In genomic region chr20:59958123-59958522, GRCh38 we compare ENCODE assay signal across 17 cellular contexts. TPM values are rescaled to one million over a fixed set of nuclear protein-coding genes. Genes with fewer than 3 reads are reported as not detected.
DNase-seq lines count a peak whose midpoint lies in the region; ATAC-seq and TF ChIP-seq lines count a peak whose summit lies in the region.
"Had no signal": no experiment of that assay in that cellular context is flagged by ENCODE, and none has a peak within 500 bp of the region (broad histone marks: within the 10 kb centered on the region; RNA-seq: fewer than 3 reads in every experiment).

CDH26 (plus strand) TSS chr20:59958423; CDS start chr20:59958727, 304 bp downstream.

- H3K36me3 ChIP-seq in Caco-2 (ENCODE audit: control insufficient read depth, insufficient read depth, low read length) (no peaks in the 10 kb centered on the region), PC-3 (ENCODE audit: low read depth, low read length) (no peaks in the 10 kb centered on the region), neuronal stem cell (replicated peaks in 1 of 2; ENCODE audit: control insufficient read depth in 2 of 2, insufficient read depth in 2 of 2, low read length in 2 of 2) (no peaks in the 10 kb centered on the region)
- H3K36me3 ChIP-seq: SJCRH30 had no signal

- H4K20me1 ChIP-seq in H9 (ENCODE audit: control insufficient read depth, insufficient read depth, insufficient read length) (no peaks in the 10 kb centered on the region), PC-3 (ENCODE audit: low read length) (no peaks in the 10 kb centered on the region)

- H3K23me2 ChIP-seq in H9 (ENCODE audit: insufficient read length, low read depth, low read length, poor library complexity, severe bottlenecking) = peaks cover 3% of the 10 kb centered on the region

- no peaks in the 10 kb centered on the region for H3F3A ChIP-seq in PC-3 (ENCODE audit: low read length, unreplicated experiment)

- no peaks in the 10 kb centered on the region for H3K27me3 ChIP-seq in Caco-2 (replicated peaks; ENCODE audit: control insufficient read depth, insufficient read depth, low read length)
- no peaks in the 10 kb centered on the region for H3K27me3 ChIP-seq in H9 (ENCODE audit: insufficient read depth, low read length)
- no peaks in the 10 kb centered on the region for H3K27me3 ChIP-seq in PC-3 (ENCODE audit: low read length)
- no peaks in the 10 kb centered on the region for H3K27me3 ChIP-seq in neuronal stem cell (ENCODE audit: control insufficient read depth in 3 of 3, insufficient read depth in 3 of 3, low read depth in 1 of 3, low read length in 3 of 3)

- H2BK20ac ChIP-seq in H9 (ENCODE audit: low read depth, low read length, poor library complexity, severe bottlenecking) = no peak within 1 kb of the TSS

- H3K23ac ChIP-seq in H9 (ENCODE audit: insufficient read length, low read depth, low read length) (no peak within 1 kb of the TSS), neuronal stem cell (ENCODE audit: low read depth, low read length, poor library complexity) (peak within 1 kb of the TSS; percentile 5)

- no peak within 1 kb of the TSS for H3K56ac ChIP-seq in H9 (ENCODE audit: insufficient read length, low read depth, low read length)

- H3K27ac Mint-ChIP-seq in Caco-2 (ENCODE audit: unreplicated experiment) = no peak within 1 kb of the TSS
- peak within 1 kb of the TSS in 1 of 3 experiments; percentile 7; a peak in 1 of 7 replicates for H3K27ac Mint-ChIP-seq in H9
- H3K27ac Mint-ChIP-seq: GM23338; T-helper 1 cell treated with Interleukin-12 subunit alpha and Interleukin-12 subunit beta and Interleukin-4 antibody, amounts not matched to agents 30 μg/mL and 1 μg/mL, for 36 hours had no signal

- H3K18ac ChIP-seq in H9 (ENCODE audit: insufficient read length, low read depth, low read length) (no peak within 1 kb of the TSS), neuronal stem cell (ENCODE audit: low read length) (peak within 1 kb of the TSS; percentile 20)

- WGBS in H9 (ENCODE audit: extremely low coverage, insufficient read length, low lambda C conversion rate) = no CpG with 5 or more reads among the region's 5 CpGs
- WGBS in neuronal stem cell (ENCODE audit: extremely low coverage in 2 of 2, insufficient read length in 2 of 2, insufficient replicate concordance in 1 of 2), 2 donors = no CpG with 5 or more reads among the region's 5 CpGs

- H3K27me3 Mint-ChIP-seq in Caco-2 (ENCODE audit: insufficient read depth, unreplicated experiment) = no peaks in the 10 kb centered on the region
- H3K27me3 Mint-ChIP-seq in H9 (ENCODE audit: low read depth) = peaks cover 2% of the 10 kb centered on the region; the same call in 1 of the 2 replicates

- H3T11ph ChIP-seq in H9 (ENCODE audit: low read length) = no peak within 1 kb of the TSS

- no peak within 1 kb of the TSS for H4K5ac ChIP-seq in H9 (ENCODE audit: insufficient read length, low read depth, low read length)

- 0 out of 2 replicates have a peak within 1 kb of the TSS, but pooled peaks have one; percentile 3 for H3K4me3 ChIP-seq in Caco-2 (ENCODE audit: low read depth, low read length)
- no peak within 1 kb of the TSS for H3K4me3 ChIP-seq in PC-3 (ENCODE audit: low read length)
- H3K4me3 ChIP-seq in neuronal stem cell (ENCODE audit: low read length in 2 of 2) = peak within 1 kb of the TSS in 1 of 2 donors; percentile 38
- H3K4me3 ChIP-seq: GM12878, GM23338, SJCRH30 had no signal

- H3K79me1 ChIP-seq in H9 (ENCODE audit: insufficient read depth, low read depth, low read length, poor library complexity, severe bottlenecking) (no peaks in the 10 kb centered on the region), neuronal stem cell (ENCODE audit: low read depth, low read length) (no peaks in the 10 kb centered on the region)

- H2BK12ac ChIP-seq in H9 (ENCODE audit: insufficient read length, low read depth, low read length) (no peak within 1 kb of the TSS), neuronal stem cell (ENCODE audit: low read length) (no peak within 1 kb of the TSS)

- CTCF ChIA-PET in Caco-2 (lab: Charles Lee) = interaction anchor here (0.6 to 2.2 kb wide), 4 partner anchors 14 to 150 kb away, joined by 3 to 16 read pairs (median 4); partner anchors contain the start of gene SYCP2
- CTCF ChIA-PET in PC-3 (lab: Charles Lee) = no interaction called here

- BruUV-seq in Caco-2 (replicated peaks; lab: Mats Ljungman, UMichigan) (no TSS peak), PC-3 (replicated peaks; lab: Mats Ljungman, UMichigan) (no TSS peak)

- H3K79me2 ChIP-seq in H9 (ENCODE audit: insufficient read depth, low read length) (no peaks in the 10 kb centered on the region), PC-3 (ENCODE audit: low read length) (no peaks in the 10 kb centered on the region)

- no peak for ATAC-seq in PC-3
- no peak for ATAC-seq in left lobe of liver
- ATAC-seq in GM18858 (IDR thresholded peaks at IDR 0.05; ENCODE audit: unreplicated experiment) = no peak
- ATAC-seq: GM12878 had no signal

- intact Hi-C loops in Caco-2 (cut with micrococcal nuclease; ENCODE audit: unreplicated experiment) = no loop called here
- intact Hi-C loops in PC-3 (cut with micrococcal nuclease) = no loop called here

- POLR2A ChIA-PET in Caco-2 (lab: Charles Lee) (interaction anchor here (0.7 to 1.0 kb wide), 2 partner anchors 18 to 55 kb away, joined by 3 to 4 read pairs; partner anchors contain the start of genes FAM217B and PPP1R3D), PC-3 (lab: Charles Lee; ENCODE audit: unreplicated experiment) (interaction anchor here (0.7 kb wide), 1 partner anchor 13 kb away, joined by 3 read pairs; no protein-coding TSS in a partner anchor)

- H3K9ac ChIP-seq in H9 (ENCODE audit: extremely low read depth, insufficient read length, low read length) (no peak within 1 kb of the TSS), PC-3 (ENCODE audit: low read length) (no peak within 1 kb of the TSS), neuronal stem cell (ENCODE audit: low read depth, low read length, poor library complexity) (no peak within 1 kb of the TSS)

- H3K36me3 Mint-ChIP-seq in Caco-2 (ENCODE audit: insufficient read depth, unreplicated experiment) (no peaks in the 10 kb centered on the region), H9 (ENCODE audit: insufficient read depth in 1 of 3, low read depth in 3 of 3) (no peaks in the 10 kb centered on the region)

- no peak for DNase-seq in Caco-2
- DNase-seq in H9 = no peak
- no peak for DNase-seq in PC-3
- no peak for DNase-seq in neuronal stem cell (ENCODE audit: low spot score)
- no peak for DNase-seq in NCI-H524 treated with DMSO at 0.1 percent for 48 hours (lab: John Stamatoyannopoulos, UW)
- DNase-seq in left lobe of liver (ENCODE audit: low spot score) = no peak
- DNase-seq: ACHN, C1 segment of cervical spinal cord, EL, NCI-H1105, NCI-H1694 treated with DMSO at 0.1 percent for 48 hours, NCI-H446 treated with DMSO at 0.1 percent for 48 hours, SJCRH30 had no signal

- H3K9me3 Mint-ChIP-seq in Caco-2 (ENCODE audit: unreplicated experiment) = no peaks in the 10 kb centered on the region
- H3K9me3 Mint-ChIP-seq in H9 = no peaks in the 10 kb centered on the region
- H3K9me3 Mint-ChIP-seq: GM23338; T-helper 1 cell treated with Interleukin-12 subunit alpha and Interleukin-12 subunit beta and Interleukin-4 antibody, amounts not matched to agents 30 μg/mL and 1 μg/mL, for 36 hours had no signal

- H2BK15ac ChIP-seq in H9 (ENCODE audit: low read depth, low read length) = no peak within 1 kb of the TSS
- no peak within 1 kb of the TSS for H2BK15ac ChIP-seq in neuronal stem cell (ENCODE audit: low read length)

- H3K9me3 ChIP-seq in Caco-2 (no peaks in the 10 kb centered on the region), H9 (ENCODE audit: control insufficient read depth, low read depth, low read length) (no peaks in the 10 kb centered on the region), PC-3 (ENCODE audit: low read length) (no peaks in the 10 kb centered on the region), neuronal stem cell (replicated peaks in 1 of 2; ENCODE audit: control insufficient read depth in 2 of 2, insufficient read depth in 1 of 2, low read depth in 1 of 2, low read length in 2 of 2) (no peaks in the 10 kb centered on the region)
- H3K9me3 ChIP-seq: SJCRH30 had no signal

- H2AK5ac ChIP-seq in H9 (ENCODE audit: insufficient read length, low read length) (no peak within 1 kb of the TSS), neuronal stem cell (ENCODE audit: low read depth, low read length) (no peak within 1 kb of the TSS)

- H3K4me1 Mint-ChIP-seq in Caco-2 (ENCODE audit: low read depth, unreplicated experiment) = peaks cover 35% of the 10 kb centered on the region
- peaks cover 0 to 8% of the 10 kb centered on the region in 2 experiments; a peak in 3 of 4 replicates for H3K4me1 Mint-ChIP-seq in H9

- no peaks in the 10 kb centered on the region for H3K9me2 ChIP-seq in PC-3 (replicated peaks; ENCODE audit: low read length)

- no peak within 1 kb of the TSS for H4K91ac ChIP-seq in H9 (ENCODE audit: insufficient read length, low read depth, low read length)
- no peak within 1 kb of the TSS for H4K91ac ChIP-seq in neuronal stem cell (ENCODE audit: low read depth, low read length, poor library complexity)

- H2BK120ac ChIP-seq in H9 (ENCODE audit: low read depth, low read length, poor library complexity, severe bottlenecking) = no peak within 1 kb of the TSS
- no peak within 1 kb of the TSS for H2BK120ac ChIP-seq in neuronal stem cell (ENCODE audit: low read depth, low read length)

- H2AFZ ChIP-seq in H9 (ENCODE audit: low read length) (no peak within 1 kb of the TSS), PC-3 (ENCODE audit: low read length) (no peak within 1 kb of the TSS), neuronal stem cell (ENCODE audit: low read length) (peak within 1 kb of the TSS; percentile 64)
- H2AFZ ChIP-seq: GM23338 had no signal

- H3K4ac ChIP-seq in H9 (ENCODE audit: low read depth, low read length) (no peak within 1 kb of the TSS), neuronal stem cell (ENCODE audit: low read length) (no peak within 1 kb of the TSS)

- H3K27ac ChIP-seq in H9 (ENCODE audit: insufficient read length, low read depth, low read length) = no peak within 1 kb of the TSS
- H3K27ac ChIP-seq in PC-3 (ENCODE audit: low read length) = peak within 1 kb of the TSS; percentile 21; the same call in 1 of the 2 replicates
- no peak within 1 kb of the TSS for H3K27ac ChIP-seq in neuronal stem cell (replicated peaks; ENCODE audit: low read length)
- H3K27ac ChIP-seq: SJCRH30 had no signal

- H3K14ac ChIP-seq in H9 (ENCODE audit: insufficient read depth, low read length) (peak within 1 kb of the TSS; percentile 25; the same call in 1 of the 2 replicates), neuronal stem cell (ENCODE audit: low read length) (no peak within 1 kb of the TSS)

- H3K4me1 ChIP-seq in Caco-2 (peaks cover 33% of the 10 kb centered on the region), H9 (ENCODE audit: insufficient read depth, low read length) (no peaks in the 10 kb centered on the region), PC-3 (ENCODE audit: insufficient read depth, low read length) (peaks cover 13% of the 10 kb centered on the region; the same call in 1 of the 2 replicates), neuronal stem cell (ENCODE audit: control insufficient read depth in 2 of 2, insufficient read depth in 1 of 2, low read depth in 1 of 2, low read length in 2 of 2) (peaks cover 0 to 5% of the 10 kb centered on the region in 2 donors)
- H3K4me1 ChIP-seq: SJCRH30 had no signal

- H4K8ac ChIP-seq in H9 (replicated peaks; ENCODE audit: insufficient read length, low read depth, low read length) (no peak within 1 kb of the TSS), neuronal stem cell (ENCODE audit: low read depth, low read length) (no peak within 1 kb of the TSS)

- H2BK5ac ChIP-seq in H9 (ENCODE audit: insufficient read length, low read length) (no peak within 1 kb of the TSS), neuronal stem cell (ENCODE audit: low read length) (no peak within 1 kb of the TSS)

- no peak within 1 kb of the TSS for H3K4me2 ChIP-seq in H9 (ENCODE audit: insufficient read depth, insufficient read length, low read length)
- H3K4me2 ChIP-seq in PC-3 (ENCODE audit: low read length) = peak within 1 kb of the TSS; percentile 38
- H3K4me2 ChIP-seq in neuronal stem cell (ENCODE audit: insufficient read depth, low read length, poor library complexity, severe bottlenecking) = no peak within 1 kb of the TSS
- H3K4me2 ChIP-seq: GM23338 had no signal

- TF ChIP-seq CTCF in Caco-2 (IDR thresholded peaks at IDR 0.05; ENCODE audit: insufficient read depth in 1 of 2, low read depth in 1 of 2, low read length in 1 of 2, severe bottlenecking in 1 of 2, unreplicated experiment in 1 of 2) = no peak
- no peak for TF ChIP-seq CTCF in H9 (conservative IDR thresholded peaks at IDR 0.05)
- no peak for TF ChIP-seq CTCF in PC-3 (conservative IDR thresholded peaks at IDR 0.05; ENCODE audit: low read depth, low read length)

- H3K4me3 Mint-ChIP-seq in Caco-2 (ENCODE audit: unreplicated experiment) (peak within 1 kb of the TSS; percentile 30), H9 (no peak within 1 kb of the TSS; a peak in 1 of 5 replicates)
- H3K4me3 Mint-ChIP-seq: GM23338; T-helper 1 cell treated with Interleukin-12 subunit alpha and Interleukin-12 subunit beta and Interleukin-4 antibody, amounts not matched to agents 30 μg/mL and 1 μg/mL, for 36 hours had no signal

RNA-seq across cellular contexts. Expression of gene CDH26, which starts in this region (rescaled TPM):
- total RNA-seq in Caco-2 (2022) (1.2 and 1.5 TPM in 2 replicates), H9 (2021) (0.79 and 0.97 TPM in 2 replicates), PC-3 (2014; rRNA removed) (1.2 and 1.4 TPM in 2 replicates), left lobe of liver (0.38 TPM)
- 0.22 TPM for polyA plus RNA-seq in neuronal stem cell (2013, experiment 1 of 2)
- polyA plus RNA-seq in neuronal stem cell (2013, experiment 2 of 2) = 0.24 TPM
